ENCODE assay signal across 13 cellular contexts in the genomic region with DNA sequence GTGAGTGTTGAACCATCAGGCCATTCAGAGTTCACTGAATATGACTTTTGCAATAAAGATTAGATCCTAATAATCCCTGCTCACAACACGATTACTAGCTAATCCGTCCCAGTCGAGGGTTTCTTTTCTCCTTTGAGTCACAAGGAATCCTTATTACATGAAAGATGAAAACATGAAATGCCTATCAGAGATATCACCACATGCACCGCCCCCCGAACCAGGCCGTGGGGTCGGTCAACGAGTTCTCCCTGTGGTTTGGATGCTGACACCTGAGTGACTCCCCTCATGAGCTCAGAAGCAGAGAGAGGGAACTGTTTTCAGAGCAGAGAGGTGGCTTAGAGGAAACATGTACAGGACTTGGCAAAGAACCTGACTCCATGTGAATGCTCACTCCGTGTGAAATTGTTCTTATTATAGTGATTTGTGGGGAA.
DNase-seq lines count a peak whose midpoint lies in the region; ATAC-seq, FAIRE-seq and TF ChIP-seq lines count a peak whose summit lies in the region.
"Had no signal": no experiment of that assay in that cellular context is flagged by ENCODE, and none has a peak within 500 bp of the region (broad histone marks: within the 10 kb centered on the region; RNA-seq: fewer than 3 reads in every experiment).

No MANE protein-coding gene starts in this region.

- H3K27me3 ChIP-seq in foreskin keratinocyte, result no peaks in the 10 kb centered on the region

- H3K4me3 Mint-ChIP-seq in activated CD4-positive, alpha-beta T cell treated with anti-CD3 and anti-CD28 coated beads for 36 hours, result peak overlapping the region; percentile 62
- H3K4me3 Mint-ChIP-seq in activated CD8-positive, alpha-beta memory T cell treated with anti-CD3 and anti-CD28 coated beads, Interleukin-2, amount 10 ng/mL, durations not matched to agents 7 days and 5 days, result peak overlapping the region; percentile 60
- peak overlapping the region; percentile 68 to 75 for H3K4me3 Mint-ChIP-seq in effector memory CD8-positive, alpha-beta T cell
- peak overlapping the region; percentile 65 for H3K4me3 Mint-ChIP-seq in stimulated activated effector memory CD8-positive, alpha-beta T cell treated with anti-CD3 and anti-CD28 coated beads, Interleukin-12 subunit alpha, Interleukin-12 subunit beta, amount 100 ng/mL, for 72 hours
- H3K4me3 Mint-ChIP-seq: type B pancreatic cell had no signal

- DNase-seq in activated CD4-positive, alpha-beta T cell treated with anti-CD3 and anti-CD28 coated beads for 36 hours, result peak; percentile 61
- no peak for DNase-seq in activated CD4-positive, alpha-beta T cell treated with anti-CD3 and anti-CD28 coated beads, Interleukin-2, amount 50 U/mL, for 1 hour
- peak; percentile 84 for DNase-seq in activated CD8-positive, alpha-beta memory T cell treated with anti-CD3 and anti-CD28 coated beads, Interleukin-2, amount 10 ng/mL, durations not matched to agents 7 days and 5 days
- peak; percentile 45 to 50 (median 47) for DNase-seq in effector memory CD8-positive, alpha-beta T cell
- peak in 1 of 2 donors; percentile 80 for DNase-seq in stimulated activated effector memory CD8-positive, alpha-beta T cell treated with anti-CD3 and anti-CD28 coated beads, Interleukin-12 subunit alpha, Interleukin-12 subunit beta, amount 100 ng/mL, for 72 hours (ENCODE audit: low spot score in 2 of 2)
- DNase-seq in NCI-H526 (lab: John Stamatoyannopoulos, UW), result no peak
- DNase-seq in GM12891 (ENCODE audit: insufficient read length, low spot score), result no peak
- DNase-seq in foreskin keratinocyte, result no peak
- DNase-seq: cerebellar nuclear complex, NCI-H2029, SW 1271 had no signal

- H3K9me3 Mint-ChIP-seq in activated CD4-positive, alpha-beta T cell treated with anti-CD3 and anti-CD28 coated beads for 36 hours (ENCODE audit: low read depth), result peaks cover 4% of the 10 kb centered on the region
- peaks cover 3% of the 10 kb centered on the region for H3K9me3 Mint-ChIP-seq in activated CD8-positive, alpha-beta memory T cell treated with anti-CD3 and anti-CD28 coated beads, Interleukin-2, amount 10 ng/mL, durations not matched to agents 7 days and 5 days (ENCODE audit: low read depth)
- no peaks in the 10 kb centered on the region for H3K9me3 Mint-ChIP-seq in effector memory CD8-positive, alpha-beta T cell
- no peaks in the 10 kb centered on the region for H3K9me3 Mint-ChIP-seq in stimulated activated effector memory CD8-positive, alpha-beta T cell treated with anti-CD3 and anti-CD28 coated beads, Interleukin-12 subunit alpha, Interleukin-12 subunit beta, amount 100 ng/mL, for 72 hours

- H3K36me3 Mint-ChIP-seq in activated CD4-positive, alpha-beta T cell treated with anti-CD3 and anti-CD28 coated beads for 36 hours (ENCODE audit: low read depth), result peaks cover 15% of the 10 kb centered on the region
- peaks cover 13% of the 10 kb centered on the region for H3K36me3 Mint-ChIP-seq in activated CD8-positive, alpha-beta memory T cell treated with anti-CD3 and anti-CD28 coated beads, Interleukin-2, amount 10 ng/mL, durations not matched to agents 7 days and 5 days
- peaks cover 21% of the 10 kb centered on the region for H3K36me3 Mint-ChIP-seq in effector memory CD8-positive, alpha-beta T cell (ENCODE audit: insufficient read depth)
- peaks cover 36% of the 10 kb centered on the region for H3K36me3 Mint-ChIP-seq in stimulated activated effector memory CD8-positive, alpha-beta T cell treated with anti-CD3 and anti-CD28 coated beads, Interleukin-12 subunit alpha, Interleukin-12 subunit beta, amount 100 ng/mL, for 72 hours
- H3K36me3 Mint-ChIP-seq: type B pancreatic cell had no signal

- no peak for TF ChIP-seq POLR2A in GM12891 (IDR thresholded peaks at IDR 0.05; ENCODE audit: low read depth, low read length)

- TF ChIP-seq CTCF in foreskin keratinocyte (conservative IDR thresholded peaks at IDR 0.05), result no peak

- H3K4me1 ChIP-seq in foreskin keratinocyte, result no peaks in the 10 kb centered on the region
- H3K4me1 ChIP-seq: prostate gland had no signal

- intact Hi-C loops in activated CD4-positive, alpha-beta T cell treated with anti-CD3 and anti-CD28 coated beads for 36 hours (cut with DNase I, micrococcal nuclease), result loop anchor here (1.0 to 2.0 kb wide), 7 partner anchors 19 to 198 kb away; no protein-coding TSS in a partner anchor

- peak overlapping the region; percentile 98 for H3K27ac Mint-ChIP-seq in activated CD4-positive, alpha-beta T cell treated with anti-CD3 and anti-CD28 coated beads for 36 hours
- peak overlapping the region; percentile 93 for H3K27ac Mint-ChIP-seq in activated CD8-positive, alpha-beta memory T cell treated with anti-CD3 and anti-CD28 coated beads, Interleukin-2, amount 10 ng/mL, durations not matched to agents 7 days and 5 days
- peak overlapping the region; percentile 93 to 97 for H3K27ac Mint-ChIP-seq in effector memory CD8-positive, alpha-beta T cell
- H3K27ac Mint-ChIP-seq in stimulated activated effector memory CD8-positive, alpha-beta T cell treated with anti-CD3 and anti-CD28 coated beads, Interleukin-12 subunit alpha, Interleukin-12 subunit beta, amount 100 ng/mL, for 72 hours, result peak overlapping the region; percentile 94
- H3K27ac Mint-ChIP-seq: type B pancreatic cell had no signal

- no peaks in the 10 kb centered on the region for H3K27me3 Mint-ChIP-seq in activated CD4-positive, alpha-beta T cell treated with anti-CD3 and anti-CD28 coated beads for 36 hours
- H3K27me3 Mint-ChIP-seq in activated CD8-positive, alpha-beta memory T cell treated with anti-CD3 and anti-CD28 coated beads, Interleukin-2, amount 10 ng/mL, durations not matched to agents 7 days and 5 days, result no peaks in the 10 kb centered on the region
- no peaks in the 10 kb centered on the region for H3K27me3 Mint-ChIP-seq in effector memory CD8-positive, alpha-beta T cell

- no peak overlapping the region for H3K27ac ChIP-seq in foreskin keratinocyte
- H3K27ac ChIP-seq: prostate gland had no signal

- ATAC-seq in activated CD4-positive, alpha-beta T cell treated with anti-CD3 and anti-CD28 coated beads for 36 hours, result peak; percentile 9
- peak; percentile 51 for ATAC-seq in activated CD8-positive, alpha-beta memory T cell treated with anti-CD3 and anti-CD28 coated beads, Interleukin-2, amount 10 ng/mL, durations not matched to agents 7 days and 5 days
- ATAC-seq in effector memory CD8-positive, alpha-beta T cell (replicated peaks), result peak; percentile 50
- ATAC-seq in stimulated activated effector memory CD8-positive, alpha-beta T cell treated with anti-CD3 and anti-CD28 coated beads, Interleukin-12 subunit alpha, Interleukin-12 subunit beta, amount 100 ng/mL, for 72 hours, result peak; percentile 66
- no peak for ATAC-seq in foreskin keratinocyte

- FAIRE-seq in GM12891 (lab: Jason Lieb, UNC), result no peak

- peaks cover 91% of the 10 kb centered on the region for H3K4me1 Mint-ChIP-seq in activated CD4-positive, alpha-beta T cell treated with anti-CD3 and anti-CD28 coated beads for 36 hours
- H3K4me1 Mint-ChIP-seq in activated CD8-positive, alpha-beta memory T cell treated with anti-CD3 and anti-CD28 coated beads, Interleukin-2, amount 10 ng/mL, durations not matched to agents 7 days and 5 days, result peaks cover 91% of the 10 kb centered on the region
- peaks cover 69 to 86% of the 10 kb centered on the region in 2 donors for H3K4me1 Mint-ChIP-seq in effector memory CD8-positive, alpha-beta T cell (ENCODE audit: low read depth in 2 of 2)
- H3K4me1 Mint-ChIP-seq in stimulated activated effector memory CD8-positive, alpha-beta T cell treated with anti-CD3 and anti-CD28 coated beads, Interleukin-12 subunit alpha, Interleukin-12 subunit beta, amount 100 ng/mL, for 72 hours, result peaks cover 89% of the 10 kb centered on the region

- POLR2A ChIA-PET in activated CD4-positive, alpha-beta T cell treated with anti-CD3 and anti-CD28 coated beads for 36 hours (lab: Charles Lee), result interaction anchor here (0.7 to 5.2 kb wide), 13 partner anchors 12 to 202 kb away, joined by 3 to 41 read pairs (median 5); no protein-coding TSS in a partner anchor

- CTCF ChIA-PET in activated CD4-positive, alpha-beta T cell treated with anti-CD3 and anti-CD28 coated beads for 36 hours (lab: Charles Lee), result interaction anchor here (0.8 to 3.9 kb wide), 21 partner anchors 10 to 536 kb away, joined by 3 to 42 read pairs (median 5); no protein-coding TSS in a partner anchor
- CTCF ChIA-PET in activated CD8-positive, alpha-beta memory T cell treated with anti-CD3 and anti-CD28 coated beads, Interleukin-2, amount 10 ng/mL, durations not matched to agents 7 days and 5 days (lab: Charles Lee), result interaction anchor here (0.7 to 5.7 kb wide), 28 partner anchors 10 to 507 kb away, joined by 3 to 82 read pairs (median 8); no protein-coding TSS in a partner anchor

TF ChIP-seq in GM12891, 5 proteins besides CTCF, POLR2A, EP300 and RAD21:
- TF ChIP-seq POLR2AphosphoS5 (IDR thresholded peaks at IDR 0.05; ENCODE audit: low read depth, low read length) (no peak), PAX5 (IDR thresholded peaks at IDR 0.05; ENCODE audit: insufficient read depth, low read length, severe bottlenecking) (no peak), POU2F2 (IDR thresholded peaks at IDR 0.05; ENCODE audit: low read depth, low read length) (no peak), SPI1 (IDR thresholded peaks at IDR 0.05; ENCODE audit: low read depth, low read length) (no peak), TAF1 (IDR thresholded peaks at IDR 0.05; ENCODE audit: low read depth, low read length) (no peak)
TF ChIP-seq in GM12891: peak in this region for 0.

Comparison
In these comparisons a context has a peak if more than half of its experiments do, and no peak if none do; other contexts are left out.
1. DNase-seq: peak in activated CD4-positive, alpha-beta T cell treated with anti-CD3 and anti-CD28 coated beads for 36 hours (single experiment), activated CD8-positive, alpha-beta memory T cell treated with anti-CD3 and anti-CD28 coated beads, Interleukin-2, amount 10 ng/mL, durations not matched to agents 7 days and 5 days (single experiment) and effector memory CD8-positive, alpha-beta T cell (3 of 3); none in activated CD4-positive, alpha-beta T cell treated with anti-CD3 and anti-CD28 coated beads, Interleukin-2, amount 50 U/mL, for 1 hour (single experiment), NCI-H526 (0 of 2), GM12891 (single experiment) and foreskin keratinocyte (0 of 2).
2. Peak in every context shown above with its lines, with median percentiles within 50 percentile points of each other: H3K27ac Mint-ChIP-seq and H3K4me3 Mint-ChIP-seq.